Comparison of ENCODE assay signal across 22 cellular contexts in genomic region chr1:223046011-223046410, GRCh38.
"Had no signal": no experiment of that assay in that cellular context is flagged by ENCODE, and none has a peak within 500 bp of the region (broad histone marks: within the 10 kb centered on the region; RNA-seq: fewer than 3 reads in every experiment).

No MANE protein-coding gene starts in this region.

- H3K36me3 Mint-ChIP-seq: IgD-negative memory B cell had no signal

- H3K27ac Mint-ChIP-seq: IgD-negative memory B cell had no signal

- H3K27me3 ChIP-seq: SJSA1 had no signal

- ATAC-seq: K562 had no signal

- DNase-seq: Kasumi-1, MV-4-11, NCI-H1048, NCI-H1105, NCI-H1417, NCI-H1436 treated with DMSO at 0.1 percent for 48 hours, NCI-H1694, NCI-H187 treated with DMSO at 0.1 percent for 48 hours, NCI-H2029 treated with DMSO at 0.1 percent for 48 hours, NCI-H2171 treated with DMSO at 0.1 percent for 48 hours, NCI-H2227 treated with DMSO at 0.1 percent for 48 hours, NCI-H524, NCI-H526 treated with DMSO at 0.1 percent for 48 hours, NCI-H748 treated with DMSO at 0.1 percent for 48 hours, Right ventricle myocardium superior, RPMI8226, SIG-M5 had no signal

- H3K4me1 Mint-ChIP-seq: IgD-negative memory B cell had no signal

- H3K4me3 ChIP-seq: K562, SJSA1, SK-N-MC had no signal

- H3K4me3 Mint-ChIP-seq: IgD-negative memory B cell had no signal

- H3K36me3 ChIP-seq: SJSA1 had no signal

- H3K27ac ChIP-seq: KMS-11, SJSA1, SK-N-MC had no signal
